In the genomic region with DNA sequence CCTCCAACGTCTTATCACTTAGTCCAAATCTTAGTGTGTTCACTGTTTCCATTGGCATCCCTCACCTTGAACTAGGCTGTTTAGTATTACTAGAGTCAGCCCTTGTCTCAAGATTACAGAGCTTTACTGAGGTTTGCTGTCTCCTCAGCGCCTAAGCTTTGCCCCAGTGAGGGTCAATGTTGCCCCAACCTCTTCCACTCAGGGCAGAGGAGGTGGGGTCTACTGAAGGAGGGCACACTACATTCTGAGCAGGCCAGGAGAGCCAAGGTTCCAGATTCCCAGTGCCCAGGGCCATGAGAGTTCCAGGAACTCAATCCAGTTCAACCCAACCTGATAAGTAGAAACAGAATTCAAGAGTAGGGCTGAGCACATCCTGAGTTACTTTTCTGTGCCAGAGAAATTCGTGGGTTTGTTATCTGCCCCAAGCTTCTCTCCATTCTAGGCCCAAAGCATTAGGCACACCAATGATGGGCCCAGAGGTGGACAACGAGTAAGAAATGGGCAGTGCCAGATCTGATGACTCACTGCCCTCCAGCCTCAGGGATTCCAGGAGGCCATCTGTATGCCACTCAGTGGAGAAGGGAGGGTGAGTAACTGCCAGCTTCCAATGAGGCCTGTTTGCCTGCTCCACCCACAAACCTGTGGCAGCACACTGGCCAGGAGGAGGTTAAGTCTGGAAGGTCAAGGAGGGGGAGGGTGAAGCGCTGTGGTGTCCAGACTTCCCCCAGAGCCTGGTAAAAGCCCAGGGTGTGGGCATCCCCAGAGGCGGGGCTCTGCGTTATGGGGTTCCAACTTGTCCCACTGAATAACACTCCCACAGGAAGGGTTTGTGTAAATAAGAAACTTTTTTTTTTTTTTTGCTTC, we compare ENCODE assay signal across 10 cellular contexts. TPM values are rescaled to one million over a fixed set of nuclear protein-coding genes. Genes with fewer than 3 reads are reported as not detected.
DNase-seq lines count a peak whose midpoint lies in the region; ATAC-seq, FAIRE-seq and TF ChIP-seq lines count a peak whose summit lies in the region.
"Had no signal": no experiment of that assay in that cellular context is flagged by ENCODE, and none has a peak within 500 bp of the region (broad histone marks: within the 10 kb centered on the region; RNA-seq: fewer than 3 reads in every experiment).

No MANE protein-coding gene starts in this region.

- no peak overlapping the region for H3K27ac ChIP-seq in WERI-Rb-1

- peaks cover 36% of the 10 kb centered on the region for H3K27me3 Mint-ChIP-seq in activated naive CD8-positive, alpha-beta T cell treated with anti-CD3 and anti-CD28 coated beads for 36 hours

- H3K27ac Mint-ChIP-seq in activated naive CD8-positive, alpha-beta T cell treated with anti-CD3 and anti-CD28 coated beads for 36 hours: no peak overlapping the region
- H3K27ac Mint-ChIP-seq: T-helper 17 cell had no signal

- peak; percentile 12 for ATAC-seq in left lobe of liver
- ATAC-seq: T-helper 17 cell had no signal

- H3K4me3 ChIP-seq in bronchial epithelial cell (ENCODE audit: low read depth, low read length) (no peak overlapping the region), WERI-Rb-1 (ENCODE audit: low read depth, low read length) (no peak overlapping the region)

- TF ChIP-seq CTCF in bronchial epithelial cell (IDR thresholded peaks at IDR 0.05; ENCODE audit: insufficient read depth, low read length, severe bottlenecking) (no peak), WERI-Rb-1 (IDR thresholded peaks at IDR 0.05; ENCODE audit: low read depth, low read length) (no peak)

- no peaks in the 10 kb centered on the region for H3K27me3 ChIP-seq in bronchial epithelial cell (ENCODE audit: control insufficient read depth, insufficient read depth, low read length)
- no peaks in the 10 kb centered on the region for H3K27me3 ChIP-seq in WERI-Rb-1 (ENCODE audit: insufficient read depth, low read depth, severe bottlenecking)

- no peak for TF ChIP-seq RAD21 in Ishikawa (IDR thresholded peaks at IDR 0.05; ENCODE audit: low read depth)

- TF ChIP-seq EP300 in Ishikawa (IDR thresholded peaks at IDR 0.05; ENCODE audit: borderline replicate concordance): no peak

- DNase-seq in bronchial epithelial cell (ENCODE audit: low read depth) (peak; percentile 94), left lobe of liver (ENCODE audit: low spot score) (no peak), ureter (ENCODE audit: low spot score) (peak; percentile 75), WERI-Rb-1 (no peak), DMS79 (lab: John Stamatoyannopoulos, UW) (no peak), SIG-M5 treated with dmso at 0.1 percent for 504 hours (lab: John Stamatoyannopoulos, UW; ENCODE audit: unreplicated experiment) (no peak)
- no peak for DNase-seq in activated naive CD8-positive, alpha-beta T cell treated with anti-CD3 and anti-CD28 coated beads for 36 hours
- DNase-seq: T-helper 17 cell had no signal

- no peaks in the 10 kb centered on the region for H3K9me3 ChIP-seq in WERI-Rb-1 (ENCODE audit: severe bottlenecking)

- H3K9me3 Mint-ChIP-seq in activated naive CD8-positive, alpha-beta T cell treated with anti-CD3 and anti-CD28 coated beads for 36 hours: no peaks in the 10 kb centered on the region

- FAIRE-seq in bronchial epithelial cell (lab: Jason Lieb, UNC): peak; percentile 99
- FAIRE-seq: endometrium had no signal

- H3K36me3 Mint-ChIP-seq in activated naive CD8-positive, alpha-beta T cell treated with anti-CD3 and anti-CD28 coated beads for 36 hours: peaks cover 5% of the 10 kb centered on the region

- H3K4me3 Mint-ChIP-seq in activated naive CD8-positive, alpha-beta T cell treated with anti-CD3 and anti-CD28 coated beads for 36 hours: no peak overlapping the region
- H3K4me3 Mint-ChIP-seq: T-helper 17 cell had no signal

- H3K4me1 Mint-ChIP-seq in activated naive CD8-positive, alpha-beta T cell treated with anti-CD3 and anti-CD28 coated beads for 36 hours: peaks cover 8% of the 10 kb centered on the region

- peaks cover 39% of the 10 kb centered on the region for H3K36me3 ChIP-seq in bronchial epithelial cell (ENCODE audit: control insufficient read depth, insufficient read depth, low read length)
- H3K36me3 ChIP-seq in WERI-Rb-1: peaks cover 80% of the 10 kb centered on the region

TF ChIP-seq in Ishikawa, 13 proteins besides CTCF, POLR2A, EP300 and RAD21:
- TF ChIP-seq CREB1 (IDR thresholded peaks at IDR 0.05; ENCODE audit: low read depth) (no peak), EGR1 (IDR thresholded peaks at IDR 0.05) (no peak), YY1 (IDR thresholded peaks at IDR 0.05; ENCODE audit: low read depth) (no peak), TEAD4 (IDR thresholded peaks at IDR 0.05) (peak; percentile 70; the same call in 1 of the 2 replicates), CEBPB (IDR thresholded peaks at IDR 0.05) (no peak), TAF1 (IDR thresholded peaks at IDR 0.05; ENCODE audit: low read depth) (no peak)

RNA-seq across cellular contexts. Expression of a gene that starts 8.2 kb away (rescaled TPM):
- 5.3 and 6.7 TPM in 2 replicates for total RNA-seq in bronchial epithelial cell
- 7.6 TPM for total RNA-seq in left lobe of liver
- total RNA-seq in ureter: 41.0 TPM
- total RNA-seq in activated naive CD8-positive, alpha-beta T cell treated with anti-CD3 and anti-CD28 coated beads for 36 hours: 1 to 10 TPM; 7.1 to 7.8 TPM

RNA-seq across cellular contexts. Expression of a gene that starts 9.5 kb away (rescaled TPM):
- total RNA-seq in bronchial epithelial cell (15.3 and 26.9 TPM in 2 replicates), left lobe of liver (27.6 TPM), ureter (64.2 TPM)
- total RNA-seq in activated naive CD8-positive, alpha-beta T cell treated with anti-CD3 and anti-CD28 coated beads for 36 hours: under 1 TPM; 0.85 to 0.90 TPM

RNA-seq across cellular contexts. Expression of a gene that starts 14.3 kb away (rescaled TPM):
- total RNA-seq in bronchial epithelial cell (0.13 TPM in 1 of 2 replicates, not detected in the other), left lobe of liver (0.13 TPM), ureter (1.1 TPM)
- total RNA-seq in activated naive CD8-positive, alpha-beta T cell treated with anti-CD3 and anti-CD28 coated beads for 36 hours: under 1 TPM; 0.12 to 0.25 TPM

RNA-seq across cellular contexts. Expression of a gene that starts 15.0 kb away (rescaled TPM):
- total RNA-seq in bronchial epithelial cell: 0.51 and 0.53 TPM in 2 replicates
- 0.93 TPM for total RNA-seq in left lobe of liver
- total RNA-seq in ureter: 15.3 TPM
- under 1 TPM; 0.68 to 0.70 TPM for total RNA-seq in activated naive CD8-positive, alpha-beta T cell treated with anti-CD3 and anti-CD28 coated beads for 36 hours

RNA-seq across cellular contexts. Expression of a gene that starts 57.8 kb away (rescaled TPM):
- total RNA-seq in bronchial epithelial cell (12.1 and 21.5 TPM in 2 replicates), left lobe of liver (26.5 TPM), ureter (49.7 TPM)
- total RNA-seq in activated naive CD8-positive, alpha-beta T cell treated with anti-CD3 and anti-CD28 coated beads for 36 hours: 10 to 100 TPM; 93.1 to 95.4 TPM

Comparison
In these comparisons a context has a peak if more than half of its experiments do, and no peak if none do; other contexts are left out.
1. DNase-seq: peak in bronchial epithelial cell (single experiment) and ureter (single experiment); none in left lobe of liver (single experiment), activated naive CD8-positive, alpha-beta T cell treated with anti-CD3 and anti-CD28 coated beads for 36 hours (single experiment), WERI-Rb-1 (single experiment), DMS79 (single experiment) and SIG-M5 treated with dmso at 0.1 percent for 504 hours (single experiment).